In the genomic region with DNA sequence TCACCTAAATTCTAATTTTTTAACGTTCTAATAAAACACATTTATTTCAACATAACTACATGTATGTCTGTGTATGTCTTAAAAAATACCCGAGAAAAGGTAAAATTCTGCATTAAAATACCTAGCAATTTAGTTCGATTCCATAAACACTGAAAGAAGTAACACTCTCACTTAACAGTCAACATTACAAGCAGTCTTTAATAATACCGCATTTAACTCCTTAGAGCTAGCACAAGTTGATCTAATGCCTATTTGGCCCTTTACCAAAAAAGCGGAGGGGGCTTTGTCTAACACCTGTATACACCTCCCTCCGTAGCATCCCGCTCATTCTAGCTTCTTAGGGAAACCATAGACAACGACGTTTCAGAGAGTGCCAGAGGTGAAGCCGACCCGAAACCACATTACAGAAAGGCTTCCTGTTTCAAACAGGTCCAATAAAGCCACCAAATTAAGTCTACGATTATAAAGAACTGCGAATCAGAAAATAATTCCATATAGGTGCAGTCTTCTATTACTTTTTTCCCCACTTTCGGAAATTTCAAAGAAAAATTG, we compare ENCODE assay signal across 8 cellular contexts. TPM values are rescaled to one million over a fixed set of nuclear protein-coding genes. Genes with fewer than 3 reads are reported as not detected.
A peak's percentile ranks its signal among the peaks of the same experiment; 100 is the strongest.
DNase-seq lines count a peak whose midpoint lies in the region; ATAC-seq and TF ChIP-seq lines count a peak whose summit lies in the region.

No MANE protein-coding gene starts in this region.

- no peaks in the 10 kb centered on the region for H3K36me3 ChIP-seq in parathyroid adenoma (ENCODE audit: control insufficient read depth, insufficient read depth, low read length)

- H3K4me1 Mint-ChIP-seq in WTC11, result peaks cover 44% of the 10 kb centered on the region

- peak overlapping the region; percentile 99 for H3K27ac Mint-ChIP-seq in WTC11

- no peaks in the 10 kb centered on the region; the same call in 1 of the 2 replicates for H3K27me3 Mint-ChIP-seq in WTC11 (ENCODE audit: low read depth)

- peak overlapping the region; percentile 90 for H3K4me3 Mint-ChIP-seq in WTC11

- peak overlapping the region; percentile 97 for H3K27ac ChIP-seq in parathyroid adenoma

- H3K9ac ChIP-seq in parathyroid adenoma, result no peak overlapping the region

- POLR2A ChIA-PET in WTC11 (lab: Charles Lee), result interaction anchor here (0.7 to 3.4 kb wide), 2 partner anchors 47 to 51 kb away, joined by 3 to 13 read pairs; a partner anchor contains a TSS

- no peaks in the 10 kb centered on the region for H3K27me3 ChIP-seq in parathyroid adenoma (ENCODE audit: control insufficient read depth, insufficient read depth, low read length)

- ATAC-seq in WTC11, result no peak

- peak overlapping the region; percentile 99 for H3K4me2 ChIP-seq in parathyroid adenoma (ENCODE audit: low read length)

- DNase-seq in stimulated activated CD4-positive, alpha-beta T cell treated with anti-CD3 and anti-CD28 coated beads, Interleukin-15, amount 100 ng/mL, for 24 hours, result peak; percentile 6
- no peak for DNase-seq in stimulated activated CD4-positive, alpha-beta T cell treated with anti-CD3 and anti-CD28 coated beads, Interleukin-12 subunit alpha, Interleukin-12 subunit beta, amount 100 ng/mL, for 4 hours
- DNase-seq in WTC11 (ENCODE audit: low spot score) (no peak), fibroblast of pulmonary artery (ENCODE audit: low read depth) (peak; percentile 34), NCI-H446 treated with DMSO at 0.1 percent for 48 hours (lab: John Stamatoyannopoulos, UW) (no peak), HT-29 (ENCODE audit: low spot score) (no peak), NK-92 (lab: John Stamatoyannopoulos, UW; ENCODE audit: unreplicated experiment) (no peak)

- no peaks in the 10 kb centered on the region for H3K9me3 ChIP-seq in parathyroid adenoma (ENCODE audit: control insufficient read depth, low read length)

- CTCF ChIA-PET in WTC11 (lab: Charles Lee), result interaction anchor here (0.6 to 2.7 kb wide), 5 partner anchors 16 to 87 kb away, joined by 3 to 15 read pairs (median 3); a partner anchor contains a TSS

- H2AFZ ChIP-seq in parathyroid adenoma, result peak overlapping the region; percentile 59

- H3K4me3 ChIP-seq in fibroblast of pulmonary artery (replicated peaks; ENCODE audit: low read depth, low read length), result peak overlapping the region; percentile 92
- H3K4me3 ChIP-seq in parathyroid adenoma (ENCODE audit: low read depth, low read length), result peak overlapping the region; percentile 73

- no peak for TF ChIP-seq CTCF in WTC11 (IDR thresholded peaks at IDR 0.05)
- no peak for TF ChIP-seq CTCF in fibroblast of pulmonary artery (IDR thresholded peaks at IDR 0.05; ENCODE audit: low read length, missing control alignments)
- no peak for TF ChIP-seq CTCF in parathyroid adenoma (IDR thresholded peaks at IDR 0.05)

- no peaks in the 10 kb centered on the region for H3K9me3 Mint-ChIP-seq in WTC11

- H3K79me2 ChIP-seq in parathyroid adenoma, result peaks cover 15% of the 10 kb centered on the region

- H3K4me1 ChIP-seq in parathyroid adenoma, result no peaks in the 10 kb centered on the region

- no peaks in the 10 kb centered on the region for H3K36me3 Mint-ChIP-seq in WTC11

TF ChIP-seq in WTC11, 78 proteins besides CTCF, POLR2A, EP300 and RAD21:
- no peak for TF ChIP-seq OVOL2 (CRISPR knock-in tag; IDR thresholded peaks at IDR 0.05; ENCODE audit: borderline replicate concordance)
TF ChIP-seq in WTC11: peak in this region for 0.

RNA-seq across cellular contexts. Expression of a gene that starts 1.2 kb away (rescaled TPM):
- 88.8 to 95.7 TPM (median 95.7 TPM) in 3 replicates for total RNA-seq in WTC11 (2021)
- total RNA-seq in HT-29 (2014; rRNA removed; shearing (Covaris generic)), result not detected in 2 replicates

RNA-seq across cellular contexts. Expression of a gene that starts 47.3 kb away (rescaled TPM):
- 36.8 to 41.8 TPM (median 39.8 TPM) in 3 replicates for total RNA-seq in WTC11 (2021)
- total RNA-seq in HT-29 (2014; rRNA removed; shearing (Covaris generic)), result not detected in 2 replicates

Comparison
In these comparisons a context has a peak if more than half of its experiments do, and no peak if none do; other contexts are left out.
1. DNase-seq: peak in stimulated activated CD4-positive, alpha-beta T cell treated with anti-CD3 and anti-CD28 coated beads, Interleukin-15, amount 100 ng/mL, for 24 hours (single experiment) and fibroblast of pulmonary artery (single experiment); none in stimulated activated CD4-positive, alpha-beta T cell treated with anti-CD3 and anti-CD28 coated beads, Interleukin-12 subunit alpha, Interleukin-12 subunit beta, amount 100 ng/mL, for 4 hours (single experiment), WTC11 (single experiment), NCI-H446 treated with DMSO at 0.1 percent for 48 hours (single experiment), HT-29 (single experiment) and NK-92 (single experiment).
2. RNA of a gene that starts 1.2 kb away (total RNA-seq): 88.8 to 95.7 TPM in WTC11; not detected in HT-29; every median in the first group is over 10 times any median in the second.
3. RNA of a gene that starts 47.3 kb away (total RNA-seq): 36.8 to 41.8 TPM in WTC11; not detected in HT-29; every median in the first group is over 10 times any median in the second.